ENCODE assay signal across 8 cellular contexts in the genomic region with DNA sequence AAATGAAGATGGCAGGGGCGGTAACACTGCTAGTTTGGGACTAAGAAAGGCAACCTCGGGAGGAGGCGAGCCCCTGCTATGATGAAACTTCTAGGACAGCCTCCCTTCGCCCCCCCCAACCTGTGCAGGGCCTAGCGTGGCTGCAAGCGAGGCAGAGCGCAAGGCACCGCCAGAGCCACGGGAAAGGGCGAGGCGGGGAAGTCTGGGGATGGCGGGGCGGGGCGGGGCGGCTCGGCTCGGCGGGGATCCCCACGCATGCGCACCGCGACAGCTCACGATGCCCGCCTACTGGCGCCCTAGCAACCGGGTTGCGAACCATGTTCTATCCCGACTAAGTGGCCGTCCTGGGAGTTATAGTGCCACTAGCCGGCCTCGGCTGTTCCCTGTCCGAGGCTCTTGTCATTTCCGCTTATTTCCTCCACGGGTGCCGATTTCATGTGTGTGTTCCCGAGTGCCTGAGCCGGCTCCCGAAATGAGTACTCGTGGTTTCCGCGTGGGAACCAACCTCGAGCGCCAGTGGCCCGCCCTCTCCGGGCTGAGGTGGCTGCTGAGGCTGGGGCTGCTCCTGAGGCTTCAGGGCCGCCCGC. TPM values are rescaled to one million over a fixed set of nuclear protein-coding genes. Genes with fewer than 3 reads are reported as not detected.
DNase-seq lines count a peak whose midpoint lies in the region; ATAC-seq and TF ChIP-seq lines count a peak whose summit lies in the region.

No MANE protein-coding gene starts in this region.

- DNase-seq in DND-41 (peak; percentile 82), GM23248 (peak; percentile 85), LHCN-M2 (ENCODE audit: low read depth) (peak; percentile 66), fibroblast of the conjunctiva (ENCODE audit: low read depth) (peak; percentile 77), stomach (peak; percentile 80)
- peak; percentile 66 for DNase-seq in activated effector memory CD4-positive, alpha-beta T cell treated with Interleukin-2 at 50 U/mL for 16 hours

- H3K9me2 ChIP-seq in GM23248 (ENCODE audit: insufficient read depth) (no peaks in the 10 kb centered on the region), neural cell (ENCODE audit: insufficient read depth, low read length) (no peaks in the 10 kb centered on the region)

- H3K79me2 ChIP-seq in DND-41 (ENCODE audit: insufficient read depth, low read length) (no peaks in the 10 kb centered on the region; the same call in 1 of the 2 replicates), GM23248 (ENCODE audit: insufficient read depth) (no peaks in the 10 kb centered on the region), neural cell (replicated peaks; ENCODE audit: insufficient read depth, low read length) (no peaks in the 10 kb centered on the region)

- H3K27me3 ChIP-seq in DND-41 (ENCODE audit: insufficient read depth, low read length, poor library complexity) (no peaks in the 10 kb centered on the region), GM23248 (replicated peaks; ENCODE audit: insufficient read depth) (no peaks in the 10 kb centered on the region), neural cell (ENCODE audit: insufficient read depth, low read depth, low read length) (no peaks in the 10 kb centered on the region), stomach (no peaks in the 10 kb centered on the region)

- H3F3A ChIP-seq in GM23248 (ENCODE audit: insufficient read depth) (no peaks in the 10 kb centered on the region), neural cell (ENCODE audit: insufficient read depth, low read length, poor library complexity, severe bottlenecking) (no peaks in the 10 kb centered on the region)

- TF ChIP-seq POLR2A in Raji (IDR thresholded peaks at IDR 0.05; ENCODE audit: insufficient read depth, low read depth, low read length) (peak; percentile 46), stomach (IDR thresholded peaks at IDR 0.05) (no peak)

- H3K4me1 ChIP-seq in DND-41 (ENCODE audit: insufficient read depth, low read length) (peaks cover 25% of the 10 kb centered on the region), GM23248 (ENCODE audit: insufficient read depth) (no peaks in the 10 kb centered on the region), stomach (peaks cover 0 to 17% (median 6%) of the 10 kb centered on the region in 4 donors)

- H3K36me3 ChIP-seq in DND-41 (ENCODE audit: insufficient read depth, low read length) (no peaks in the 10 kb centered on the region), GM23248 (ENCODE audit: low read depth) (no peaks in the 10 kb centered on the region), neural cell (ENCODE audit: insufficient read depth, low read length) (no peaks in the 10 kb centered on the region), stomach (no peaks in the 10 kb centered on the region)

- TF ChIP-seq CTCF in DND-41 (IDR thresholded peaks at IDR 0.05; ENCODE audit: borderline replicate concordance, extremely low read depth, low read length, poor library complexity, severe bottlenecking) (no peak), neural cell (IDR thresholded peaks at IDR 0.05; ENCODE audit: poor library complexity, severe bottlenecking) (no peak), stomach (IDR thresholded peaks at IDR 0.05) (no peak)

- H3K4me3 ChIP-seq in DND-41 (ENCODE audit: low read depth in 1 of 2, low read length in 2 of 2) (peak overlapping the region; percentile 51 to 84; a peak in 3 of 4 replicates), GM23248 (peak overlapping the region; percentile 85), neural cell (ENCODE audit: low read length) (peak overlapping the region; percentile 82), stomach (peak overlapping the region; percentile 56 to 76 (median 68))

- peak overlapping the region; percentile 78 for H3K27ac ChIP-seq in DND-41 (ENCODE audit: low read length)
- peak overlapping the region; percentile 74 for H3K27ac ChIP-seq in GM23248
- H3K27ac ChIP-seq in neural cell (ENCODE audit: low read length): peak overlapping the region; percentile 79
- H3K27ac ChIP-seq in stomach: peak overlapping the region; percentile 80 to 90 (median 85)

- 0 to 2% methylated on average over 11 to 18 of the region's 47 CpGs for WGBS in GM23248 (ENCODE audit: low coverage in 1 of 2, low lambda C conversion rate in 2 of 2, missing lambda C conversion rate in 2 of 2), 2 experiments
- 0 to 56% (median 1%) methylated on average over 11 to 47 of the region's 47 CpGs for WGBS in stomach, 5 donors

- in situ Hi-C loops in GM23248 (cut with MboI): no loop called here

- intact Hi-C loops in stomach (cut with DNase I; ENCODE audit: low total_unique reads): no loop called here

- H3K9me3 ChIP-seq in DND-41 (ENCODE audit: insufficient read depth, low read length, severe bottlenecking): no peaks in the 10 kb centered on the region
- H3K9me3 ChIP-seq in GM23248 (ENCODE audit: low read depth): no peaks in the 10 kb centered on the region
- no peaks in the 10 kb centered on the region for H3K9me3 ChIP-seq in neural cell (ENCODE audit: low read length)
- H3K9me3 ChIP-seq in stomach: peaks cover 0 to 6% (median 0%) of the 10 kb centered on the region in 4 donors

- H4K20me1 ChIP-seq in DND-41 (ENCODE audit: insufficient read depth, low read length) (no peaks in the 10 kb centered on the region), GM23248 (ENCODE audit: insufficient read depth) (no peaks in the 10 kb centered on the region), neural cell (ENCODE audit: insufficient read depth) (no peaks in the 10 kb centered on the region)

- H2AFZ ChIP-seq in DND-41 (ENCODE audit: low read depth, low read length) (peak overlapping the region; percentile 90), GM23248 (peak overlapping the region; percentile 90), neural cell (ENCODE audit: low read depth, low read length) (peak overlapping the region; percentile 60)

- peak overlapping the region; percentile 85 for H3K4me2 ChIP-seq in DND-41 (ENCODE audit: insufficient read depth, low read length)
- H3K4me2 ChIP-seq in GM23248 (ENCODE audit: unreplicated experiment): peak overlapping the region; percentile 80
- peak overlapping the region; percentile 55 for H3K4me2 ChIP-seq in neural cell (ENCODE audit: low read length)

- peak; percentile 69 for ATAC-seq in DND-41 (ENCODE audit: insufficient read depth, low read depth)

- TF ChIP-seq RAD21 in neural cell (conservative IDR thresholded peaks at IDR 0.05): no peak

- H3K9ac ChIP-seq in DND-41 (ENCODE audit: low read depth, low read length) (peak overlapping the region; percentile 69), GM23248 (peak overlapping the region; percentile 79), neural cell (ENCODE audit: low read length) (peak overlapping the region; percentile 81)

- TF ChIP-seq EP300 in neural cell (conservative IDR thresholded peaks at IDR 0.05; ENCODE audit: poor library complexity, severe bottlenecking) (no peak), stomach (IDR thresholded peaks at IDR 0.05) (no peak)

TF ChIP-seq in neural cell, 6 proteins besides CTCF, POLR2A, EP300 and RAD21:
- TF ChIP-seq POLR2AphosphoS5 (IDR thresholded peaks at IDR 0.05) (peak; percentile 23), EZH2 (IDR thresholded peaks at IDR 0.05; ENCODE audit: borderline replicate concordance, insufficient read depth, low read length, poor library complexity, severe bottlenecking) (no peak), SMC3 (conservative IDR thresholded peaks at IDR 0.05; ENCODE audit: poor library complexity) (no peak), MXI1 (conservative IDR thresholded peaks at IDR 0.05; ENCODE audit: poor library complexity, severe bottlenecking) (peak; percentile 96)
- TF ChIP-seq, protein P1, sequence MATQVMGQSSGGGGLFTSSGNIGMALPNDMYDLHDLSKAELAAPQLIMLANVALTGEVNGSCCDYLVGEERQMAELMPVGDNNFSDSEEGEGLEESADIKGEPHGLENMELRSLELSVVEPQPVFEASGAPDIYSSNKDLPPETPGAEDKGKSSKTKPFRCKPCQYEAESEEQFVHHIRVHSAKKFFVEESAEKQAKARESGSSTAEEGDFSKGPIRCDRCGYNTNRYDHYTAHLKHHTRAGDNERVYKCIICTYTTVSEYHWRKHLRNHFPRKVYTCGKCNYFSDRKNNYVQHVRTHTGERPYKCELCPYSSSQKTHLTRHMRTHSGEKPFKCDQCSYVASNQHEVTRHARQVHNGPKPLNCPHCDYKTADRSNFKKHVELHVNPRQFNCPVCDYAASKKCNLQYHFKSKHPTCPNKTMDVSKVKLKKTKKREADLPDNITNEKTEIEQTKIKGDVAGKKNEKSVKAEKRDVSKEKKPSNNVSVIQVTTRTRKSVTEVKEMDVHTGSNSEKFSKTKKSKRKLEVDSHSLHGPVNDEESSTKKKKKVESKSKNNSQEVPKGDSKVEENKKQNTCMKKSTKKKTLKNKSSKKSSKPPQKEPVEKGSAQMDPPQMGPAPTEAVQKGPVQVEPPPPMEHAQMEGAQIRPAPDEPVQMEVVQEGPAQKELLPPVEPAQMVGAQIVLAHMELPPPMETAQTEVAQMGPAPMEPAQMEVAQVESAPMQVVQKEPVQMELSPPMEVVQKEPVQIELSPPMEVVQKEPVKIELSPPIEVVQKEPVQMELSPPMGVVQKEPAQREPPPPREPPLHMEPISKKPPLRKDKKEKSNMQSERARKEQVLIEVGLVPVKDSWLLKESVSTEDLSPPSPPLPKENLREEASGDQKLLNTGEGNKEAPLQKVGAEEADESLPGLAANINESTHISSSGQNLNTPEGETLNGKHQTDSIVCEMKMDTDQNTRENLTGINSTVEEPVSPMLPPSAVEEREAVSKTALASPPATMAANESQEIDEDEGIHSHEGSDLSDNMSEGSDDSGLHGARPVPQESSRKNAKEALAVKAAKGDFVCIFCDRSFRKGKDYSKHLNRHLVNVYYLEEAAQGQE (IDR thresholded peaks at IDR 0.05; ENCODE audit: borderline replicate concordance): no peak

RNA-seq across cellular contexts. Expression of gene RBMX, which starts 28.7 kb away (rescaled TPM):
- total RNA-seq in GM23248 (2014; rRNA removed; shearing (Covaris generic)): 217 and 254 TPM in 2 replicates
- polyA plus RNA-seq in GM23248 (2016; fragmentation: Nextera tagmentation; extraction: Ambion mirVana) (78.2 and 82.5 TPM in 2 replicates), neural cell (802 and 875 TPM in 2 replicates), stomach (100 to 1,000 TPM in 1 of 3 donors, 10 to 100 TPM in 2; 72.6 to 130 (median 93.1) TPM)
- total RNA-seq in LHCN-M2 (2014; rRNA removed) (383 and 536 TPM in 2 replicates), stomach (100 to 1,000 TPM in 4 of 5 donors, 10 to 100 TPM in 1; 68.1 to 245 (median 137) TPM)
- 121 TPM for polyA plus RNA-seq in LHCN-M2 (2012)
- 438 and 590 TPM in 2 replicates for polyA minus RNA-seq in neural cell

Comparison
In these comparisons a context has a peak if more than half of its experiments do, and no peak if none do; other contexts are left out.
1. Peak in every context shown above with its lines: DNase-seq, ATAC-seq, H3K4me3 ChIP-seq and H3K27ac ChIP-seq.